In genomic region chr2:121092095-121092494, GRCh38 we compare ENCODE assay signal across 17 cellular contexts.
"Had no signal": no experiment of that assay in that cellular context is flagged by ENCODE, and none has a peak within 500 bp of the region (broad histone marks: within the 10 kb centered on the region; RNA-seq: fewer than 3 reads in every experiment).

No MANE protein-coding gene starts in this region.

- H3K9me3 Mint-ChIP-seq: activated naive CD8-positive, alpha-beta T cell treated with anti-CD3 and anti-CD28 coated beads, Interleukin-2, amount 10 ng/mL, durations not matched to agents 7 days and 5 days; activated T-helper 1 cell treated with anti-CD3 and anti-CD28 coated beads, Interleukin-12 subunit alpha, Interleukin-12 subunit beta, Interleukin-2, Interleukin-4 antibody, amounts not matched to agents 30 ng/mL and 10 ng/mL and 1 ng/mL, durations not matched to agents 14 hours and 24 hours and 36 hours; central memory CD8-positive, alpha-beta T cell; stimulated activated effector memory CD8-positive, alpha-beta T cell treated with anti-CD3 and anti-CD28 coated beads, Interleukin-12 subunit alpha, Interleukin-12 subunit beta, amount 100 ng/mL, for 72 hours had no signal

- H3K4me3 Mint-ChIP-seq: activated naive CD8-positive, alpha-beta T cell treated with anti-CD3 and anti-CD28 coated beads, Interleukin-2, amount 10 ng/mL, durations not matched to agents 7 days and 5 days; activated T-helper 1 cell treated with anti-CD3 and anti-CD28 coated beads, Interleukin-12 subunit alpha, Interleukin-12 subunit beta, Interleukin-2, Interleukin-4 antibody, amounts not matched to agents 30 ng/mL and 10 ng/mL and 1 ng/mL, durations not matched to agents 14 hours and 24 hours and 36 hours; brain; central memory CD8-positive, alpha-beta T cell; naive B cell; stimulated activated effector memory CD8-positive, alpha-beta T cell treated with anti-CD3 and anti-CD28 coated beads, Interleukin-12 subunit alpha, Interleukin-12 subunit beta, amount 100 ng/mL, for 72 hours had no signal

- H3K4me1 ChIP-seq: pancreas, thyroid gland had no signal

- ATAC-seq: activated CD4-positive, CD25-positive, alpha-beta regulatory T cell treated with anti-CD3 and anti-CD28 coated beads, Interleukin-2, amount 50 U/mL, for 24 hours; stimulated activated effector memory CD8-positive, alpha-beta T cell treated with anti-CD3 and anti-CD28 coated beads, Interleukin-12 subunit alpha, Interleukin-12 subunit beta, amount 100 ng/mL, for 72 hours had no signal

- H3K36me3 Mint-ChIP-seq: activated naive CD8-positive, alpha-beta T cell treated with anti-CD3 and anti-CD28 coated beads, Interleukin-2, amount 10 ng/mL, durations not matched to agents 7 days and 5 days; brain; naive B cell; stimulated activated effector memory CD8-positive, alpha-beta T cell treated with anti-CD3 and anti-CD28 coated beads, Interleukin-12 subunit alpha, Interleukin-12 subunit beta, amount 100 ng/mL, for 72 hours had no signal

- DNase-seq: activated CD4-positive, alpha-beta T cell treated with anti-CD3 and anti-CD28 coated beads, Interleukin-2, amount 50 U/mL, for 1 hour; activated naive CD8-positive, alpha-beta T cell treated with anti-CD3 and anti-CD28 coated beads, Interleukin-2, amount 10 ng/mL, durations not matched to agents 7 days and 5 days; cortex of kidney; effector CD4-positive, alpha-beta T cell; foreskin melanocyte; head of caudate nucleus; midbrain; naive B cell; SW 1271; thyroid gland had no signal

- H3K27me3 ChIP-seq: pancreas, thyroid gland had no signal

- H3K36me3 ChIP-seq: pancreas, thyroid gland had no signal

- H3K27ac ChIP-seq: pancreas, thyroid gland had no signal

- H3K9me3 ChIP-seq: pancreas, thyroid gland had no signal

- H3K27ac Mint-ChIP-seq: activated naive CD8-positive, alpha-beta T cell treated with anti-CD3 and anti-CD28 coated beads, Interleukin-2, amount 10 ng/mL, durations not matched to agents 7 days and 5 days; activated T-helper 1 cell treated with anti-CD3 and anti-CD28 coated beads, Interleukin-12 subunit alpha, Interleukin-12 subunit beta, Interleukin-2, Interleukin-4 antibody, amounts not matched to agents 30 ng/mL and 10 ng/mL and 1 ng/mL, durations not matched to agents 14 hours and 24 hours and 36 hours; brain; stimulated activated effector memory CD8-positive, alpha-beta T cell treated with anti-CD3 and anti-CD28 coated beads, Interleukin-12 subunit alpha, Interleukin-12 subunit beta, amount 100 ng/mL, for 72 hours had no signal

- H3K4me3 ChIP-seq: lung, pancreas, thyroid gland had no signal

- H3K4me1 Mint-ChIP-seq: activated naive CD8-positive, alpha-beta T cell treated with anti-CD3 and anti-CD28 coated beads, Interleukin-2, amount 10 ng/mL, durations not matched to agents 7 days and 5 days; central memory CD8-positive, alpha-beta T cell; naive B cell; stimulated activated effector memory CD8-positive, alpha-beta T cell treated with anti-CD3 and anti-CD28 coated beads, Interleukin-12 subunit alpha, Interleukin-12 subunit beta, amount 100 ng/mL, for 72 hours had no signal
